Comparison of ENCODE assay signal across 23 cellular contexts in the genomic region with DNA sequence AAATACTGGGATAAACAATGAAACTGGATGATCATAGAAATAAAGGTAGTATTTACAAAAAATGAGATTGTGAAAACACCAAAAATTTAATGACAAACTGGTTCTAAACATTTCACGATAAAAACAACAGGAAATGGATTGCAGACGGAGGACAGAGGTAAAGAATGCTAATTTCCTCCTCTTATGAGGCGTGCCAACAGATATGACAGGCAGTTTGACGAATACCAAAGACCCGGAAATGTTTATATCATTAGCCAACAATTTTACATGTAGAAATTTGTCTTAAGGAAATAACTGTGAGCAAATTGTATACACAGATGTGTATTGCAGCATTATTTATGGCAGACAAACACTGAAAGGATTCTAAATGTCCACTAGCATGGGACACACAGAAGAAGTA.
A peak's percentile ranks its signal among the peaks of the same experiment; 100 is the strongest.
DNase-seq lines count a peak whose midpoint lies in the region; ATAC-seq and TF ChIP-seq lines count a peak whose summit lies in the region.
"Had no signal": no experiment of that assay in that cellular context is flagged by ENCODE, and none has a peak within 500 bp of the region (broad histone marks: within the 10 kb centered on the region; RNA-seq: fewer than 3 reads in every experiment).

No MANE protein-coding gene starts in this region.

- ATAC-seq in omental fat pad (ENCODE audit: low FRiP score) (peak; percentile 28), GM18517 (IDR thresholded peaks at IDR 0.05; ENCODE audit: unreplicated experiment) (no peak)
- no peak for ATAC-seq in stimulated activated memory B cell treated with anti-CD40 and anti-IgM and Interleukin-4, amounts not matched to agents 10 μg/mL and 1 μg/mL and 100 μg/mL, for 72 hours
- ATAC-seq: CD8-positive, alpha-beta T cell; GM12878; GM23338; Right ventricle myocardium inferior had no signal

- H3K4me1 Mint-ChIP-seq in stimulated activated memory B cell treated with anti-CD40 and anti-IgM and Interleukin-4, amounts not matched to agents 10 μg/mL and 1 μg/mL and 100 μg/mL, for 72 hours = no peaks in the 10 kb centered on the region
- H3K4me1 Mint-ChIP-seq in mesothelial cell of epicardium = peaks cover 14% of the 10 kb centered on the region
- H3K4me1 Mint-ChIP-seq: GM23338 had no signal

- DNase-seq in RWPE1 (ENCODE audit: low spot score) (peak; percentile 7), cardiac fibroblast (ENCODE audit: low read depth in 2 of 2) (peak; percentile 4 to 80), fibroblast of villous mesenchyme (ENCODE audit: low read depth) (peak; percentile 38), omental fat pad (ENCODE audit: low spot score) (no peak), mesothelial cell of epicardium (ENCODE audit: low spot score in 2 of 2, unreplicated experiment in 2 of 2) (no peak)
- DNase-seq: CD8-positive, alpha-beta T cell; DND-41; KBM-7; NCI-H1092 treated with DMSO at 0.1 percent for 48 hours; NCI-H2081 treated with DMSO at 0.1 percent for 48 hours; NCI-H2171 treated with DMSO at 0.1 percent for 48 hours; NCI-H524 treated with DMSO at 0.1 percent for 48 hours; NCI-H82; Peyer's patch had no signal

- TF ChIP-seq CTCF in RWPE1 (conservative IDR thresholded peaks at IDR 0.05; ENCODE audit: low read depth) (no peak), cardiac fibroblast (IDR thresholded peaks at IDR 0.05; ENCODE audit: low read depth, low read length) (no peak), fibroblast of villous mesenchyme (IDR thresholded peaks at IDR 0.05; ENCODE audit: insufficient read depth, low read depth, low read length) (no peak), omental fat pad (IDR thresholded peaks at IDR 0.05) (no peak), mesothelial cell of epicardium (IDR thresholded peaks at IDR 0.05; ENCODE audit: unreplicated experiment) (no peak)

- no peaks in the 10 kb centered on the region for H3K27me3 Mint-ChIP-seq in stimulated activated memory B cell treated with anti-CD40 and anti-IgM and Interleukin-4, amounts not matched to agents 10 μg/mL and 1 μg/mL and 100 μg/mL, for 72 hours
- peaks cover 6% of the 10 kb centered on the region for H3K27me3 Mint-ChIP-seq in mesothelial cell of epicardium (ENCODE audit: low read depth)

- no peaks in the 10 kb centered on the region for H3K36me3 Mint-ChIP-seq in stimulated activated memory B cell treated with anti-CD40 and anti-IgM and Interleukin-4, amounts not matched to agents 10 μg/mL and 1 μg/mL and 100 μg/mL, for 72 hours
- H3K36me3 Mint-ChIP-seq in mesothelial cell of epicardium = no peaks in the 10 kb centered on the region
- H3K36me3 Mint-ChIP-seq: CD8-positive, alpha-beta T cell had no signal

- H3K27ac ChIP-seq in RWPE1 = no peak overlapping the region
- H3K27ac ChIP-seq: BLaER1 treated with 17β-estradiol and CSF1 and Interleukin-3, amounts not matched to agents 10 nM and 100 nM; HL-60; Peyer's patch; SJSA1 had no signal

- H3K9me3 Mint-ChIP-seq in stimulated activated memory B cell treated with anti-CD40 and anti-IgM and Interleukin-4, amounts not matched to agents 10 μg/mL and 1 μg/mL and 100 μg/mL, for 72 hours = peaks cover 3% of the 10 kb centered on the region
- H3K9me3 Mint-ChIP-seq in mesothelial cell of epicardium = peaks cover 12% of the 10 kb centered on the region
- H3K9me3 Mint-ChIP-seq: CD8-positive, alpha-beta T cell; GM23338 had no signal

- POLR2A ChIA-PET in RWPE1 (lab: Yijun Ruan, JAX; ENCODE audit: low non-redundant PET) = no interaction called here

- no peak overlapping the region for H3K4me3 Mint-ChIP-seq in stimulated activated memory B cell treated with anti-CD40 and anti-IgM and Interleukin-4, amounts not matched to agents 10 μg/mL and 1 μg/mL and 100 μg/mL, for 72 hours
- no peak overlapping the region for H3K4me3 Mint-ChIP-seq in mesothelial cell of epicardium
- H3K4me3 Mint-ChIP-seq: CD8-positive, alpha-beta T cell; GM23338 had no signal

- CTCF ChIA-PET in RWPE1 (lab: Yijun Ruan, JAX) = interaction anchor here (0.6 to 0.7 kb wide), 3 partner anchors 28 to 1361 kb away, joined by 3 to 5 read pairs (median 4); no protein-coding TSS in a partner anchor

- H3K4me3 ChIP-seq in cardiac fibroblast (replicated peaks in 1 of 2; ENCODE audit: low read depth in 2 of 2, low read length in 2 of 2) (no peak overlapping the region), fibroblast of villous mesenchyme (ENCODE audit: low read depth, low read length) (no peak overlapping the region)
- H3K4me3 ChIP-seq: BLaER1 treated with 17β-estradiol and CSF1 and Interleukin-3, amounts not matched to agents 10 nM and 100 nM; GM12878; GM23338; HAP-1; Peyer's patch; SJSA1 had no signal

- no peak overlapping the region for H3K27ac Mint-ChIP-seq in stimulated activated memory B cell treated with anti-CD40 and anti-IgM and Interleukin-4, amounts not matched to agents 10 μg/mL and 1 μg/mL and 100 μg/mL, for 72 hours
- no peak overlapping the region for H3K27ac Mint-ChIP-seq in mesothelial cell of epicardium
- H3K27ac Mint-ChIP-seq: CD8-positive, alpha-beta T cell; GM23338 had no signal

Comparison
In these comparisons a context has a peak if more than half of its experiments do, and no peak if none do; other contexts are left out.
1. DNase-seq: peak in RWPE1 (single experiment), cardiac fibroblast (2 of 2) and fibroblast of villous mesenchyme (single experiment); none in omental fat pad (single experiment) and mesothelial cell of epicardium (0 of 2).